ENCODE assay signal across 22 cellular contexts in the genomic region with DNA sequence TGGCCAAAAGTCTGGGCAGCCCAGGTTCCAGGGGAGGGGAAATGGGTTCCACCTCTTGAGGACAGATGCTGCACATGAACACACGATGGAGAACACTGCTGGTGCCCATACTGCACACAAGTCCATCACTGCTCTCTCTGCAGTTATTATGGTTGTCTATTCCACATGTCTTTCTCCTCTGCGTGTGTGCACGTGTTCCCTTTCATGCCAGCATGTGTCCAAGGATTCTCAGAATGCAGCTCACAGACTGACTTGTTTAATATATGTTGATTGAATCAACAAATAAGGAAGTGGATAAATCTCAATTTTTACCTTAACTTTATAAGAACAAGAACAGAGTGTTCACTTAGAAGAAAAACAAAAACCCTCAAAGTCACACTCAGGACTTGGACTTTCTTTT.
DNase-seq lines count a peak whose midpoint lies in the region; ATAC-seq, FAIRE-seq and TF ChIP-seq lines count a peak whose summit lies in the region.
"Had no signal": no experiment of that assay in that cellular context is flagged by ENCODE, and none has a peak within 500 bp of the region (broad histone marks: within the 10 kb centered on the region; RNA-seq: fewer than 3 reads in every experiment).

No MANE protein-coding gene starts in this region.

- H3K4me1 Mint-ChIP-seq in Caco-2 (ENCODE audit: low read depth, unreplicated experiment), result no peaks in the 10 kb centered on the region
- H3K4me1 Mint-ChIP-seq: B cell had no signal

- BruUV-seq in HepG2 (replicated peaks; lab: Mats Ljungman, UMichigan), result no TSS peak
- no TSS peak for BruUV-seq in Caco-2 (replicated peaks; lab: Mats Ljungman, UMichigan)

- no peaks in the 10 kb centered on the region for H4K20me1 ChIP-seq in HepG2 (ENCODE audit: insufficient read depth, low read length)
- H4K20me1 ChIP-seq: BLaER1 treated with 17β-estradiol and CSF1 and Interleukin-3, amounts not matched to agents 10 nM and 100 nM had no signal

- DNase-seq in HepG2 (ENCODE audit: low spot score) (no peak), right lobe of liver (no peak), esophagus muscularis mucosa (ENCODE audit: extremely low spot score) (peak; percentile 55), Caco-2 (no peak)
- DNase-seq: AML-193; CD4-positive, alpha-beta T cell; CD8-positive, alpha-beta T cell; DMS 273 treated with DMSO at 0.1 percent for 48 hours; DMS153; DMS53; DMS79; DND-41; EL; GDM1 had no signal

- POLR2A ChIA-PET in HepG2 (lab: Yijun Ruan, JAX), result no interaction called here
- POLR2A ChIA-PET in Caco-2 (lab: Charles Lee), result no interaction called here

- H3K9ac ChIP-seq in HepG2 (ENCODE audit: insufficient read depth, low read depth, low read length), result no peak overlapping the region
- H3K9ac ChIP-seq: BLaER1 treated with 17β-estradiol and CSF1 and Interleukin-3, amounts not matched to agents 10 nM and 100 nM had no signal

- TF ChIP-seq POLR2A in HepG2 (IDR thresholded peaks at IDR 0.05; ENCODE audit: insufficient read depth in 1 of 2, low read depth in 2 of 2, low read length in 2 of 2), result no peak
- no peak for TF ChIP-seq POLR2A in right lobe of liver (IDR thresholded peaks at IDR 0.05)
- no peak for TF ChIP-seq POLR2A in esophagus muscularis mucosa (IDR thresholded peaks at IDR 0.05; ENCODE audit: low read depth)

- H3K27ac Mint-ChIP-seq in Caco-2 (ENCODE audit: unreplicated experiment), result no peak overlapping the region
- H3K27ac Mint-ChIP-seq: B cell; CD4-positive, alpha-beta T cell; CD8-positive, alpha-beta T cell had no signal

- WGBS in HepG2 (ENCODE audit: low lambda C conversion rate), result 15% methylated on average over 3 of the region's 3 CpGs
- 68% methylated on average over 3 of the region's 3 CpGs for WGBS in right lobe of liver (ENCODE audit: insufficient coverage, low coverage, low lambda C conversion rate, missing lambda C conversion rate)
- WGBS in esophagus muscularis mucosa, result 95% methylated on average over 3 of the region's 3 CpGs

- no peaks in the 10 kb centered on the region for H3K36me3 ChIP-seq in HepG2 (replicated peaks in 1 of 2; ENCODE audit: control insufficient read depth in 1 of 2, insufficient read depth in 2 of 2, low read length in 2 of 2)
- no peaks in the 10 kb centered on the region for H3K36me3 ChIP-seq in right lobe of liver
- H3K36me3 ChIP-seq in esophagus muscularis mucosa, result no peaks in the 10 kb centered on the region
- no peaks in the 10 kb centered on the region for H3K36me3 ChIP-seq in Caco-2 (ENCODE audit: control insufficient read depth, insufficient read depth, low read length)
- H3K36me3 ChIP-seq: BLaER1 treated with 17β-estradiol and CSF1 and Interleukin-3, amounts not matched to agents 10 nM and 100 nM had no signal

- H3K9me3 ChIP-seq in HepG2 (ENCODE audit: low read length) (0 out of 2 replicates have a peak, but pooled peaks cover under 1% of the 10 kb centered on the region), right lobe of liver (no peaks in the 10 kb centered on the region), esophagus muscularis mucosa (peaks cover 0 to 3% (median 0%) of the 10 kb centered on the region in 4 donors), Caco-2 (no peaks in the 10 kb centered on the region)
- H3K9me3 ChIP-seq: A549 had no signal

- no peak for TF ChIP-seq RAD21 in HepG2 (CRISPR knock-in tag; IDR thresholded peaks at IDR 0.05)

- no peak overlapping the region for H3K27ac ChIP-seq in HepG2 (ENCODE audit: extremely low read length, insufficient read depth, low read length)
- H3K27ac ChIP-seq in right lobe of liver, result no peak overlapping the region
- H3K27ac ChIP-seq in esophagus muscularis mucosa (replicated peaks in 1 of 4), result no peak overlapping the region
- H3K27ac ChIP-seq: 22Rv1; A549; BLaER1 treated with 17β-estradiol and CSF1 and Interleukin-3, amounts not matched to agents 10 nM and 100 nM; C4-2B had no signal

- no peak overlapping the region for H3K4me2 ChIP-seq in HepG2 (ENCODE audit: low read depth, low read length)
- H3K4me2 ChIP-seq: A549; BLaER1 treated with 17β-estradiol and CSF1 and Interleukin-3, amounts not matched to agents 10 nM and 100 nM had no signal

- no peak for TF ChIP-seq EP300 in HepG2 (IDR thresholded peaks at IDR 0.05; ENCODE audit: low read depth in 2 of 2, low read length in 2 of 2)
- no peak for TF ChIP-seq EP300 in HepG2 (CRISPR knock-in tag; IDR thresholded peaks at IDR 0.05; ENCODE audit: borderline replicate concordance)
- TF ChIP-seq EP300 in esophagus muscularis mucosa (IDR thresholded peaks at IDR 0.05), result no peak

- H3K27me3 ChIP-seq in HepG2 (ENCODE audit: control insufficient read depth in 1 of 2, insufficient read depth in 2 of 2, low read length in 2 of 2) (peaks cover 1 to 25% of the 10 kb centered on the region in 2 experiments; a peak in 3 of 5 replicates), right lobe of liver (no peaks in the 10 kb centered on the region), esophagus muscularis mucosa (no peaks in the 10 kb centered on the region), Caco-2 (replicated peaks; ENCODE audit: control insufficient read depth, insufficient read depth, low read length) (no peaks in the 10 kb centered on the region; the same call in 1 of the 2 replicates)
- H3K27me3 ChIP-seq: BLaER1 treated with 17β-estradiol and CSF1 and Interleukin-3, amounts not matched to agents 10 nM and 100 nM had no signal

- H3K27me3 Mint-ChIP-seq in Caco-2 (ENCODE audit: insufficient read depth, unreplicated experiment), result peaks cover 7% of the 10 kb centered on the region
- H3K27me3 Mint-ChIP-seq: B cell had no signal

- no peak overlapping the region for H3K4me3 Mint-ChIP-seq in Caco-2 (ENCODE audit: unreplicated experiment)
- H3K4me3 Mint-ChIP-seq: B cell; CD4-positive, alpha-beta T cell; CD8-positive, alpha-beta T cell had no signal

- FAIRE-seq in HepG2 (lab: Jason Lieb, UNC), result no peak
- FAIRE-seq: A549, GM12891, GM19239 had no signal

- TF ChIP-seq CTCF in HepG2 (CRISPR knock-in tag; IDR thresholded peaks at IDR 0.05) (no peak), right lobe of liver (IDR thresholded peaks at IDR 0.05) (no peak), esophagus muscularis mucosa (IDR thresholded peaks at IDR 0.05) (no peak), Caco-2 (IDR thresholded peaks at IDR 0.05; ENCODE audit: insufficient read depth in 1 of 2, low read depth in 1 of 2, low read length in 1 of 2, severe bottlenecking in 1 of 2, unreplicated experiment in 1 of 2) (no peak)

- H3K4me1 ChIP-seq in HepG2 (ENCODE audit: insufficient read depth, low read length) (no peaks in the 10 kb centered on the region), right lobe of liver (no peaks in the 10 kb centered on the region), esophagus muscularis mucosa (no peaks in the 10 kb centered on the region), Caco-2 (no peaks in the 10 kb centered on the region)
- H3K4me1 ChIP-seq: A549; BLaER1 treated with 17β-estradiol and CSF1 and Interleukin-3, amounts not matched to agents 10 nM and 100 nM had no signal

- no peak overlapping the region for H3K4me3 ChIP-seq in HepG2 (replicated peaks in 1 of 3; ENCODE audit: insufficient read depth in 1 of 3, low read depth in 2 of 3, low read length in 3 of 3)
- no peak overlapping the region for H3K4me3 ChIP-seq in right lobe of liver
- H3K4me3 ChIP-seq in esophagus muscularis mucosa, result no peak overlapping the region
- no peak overlapping the region for H3K4me3 ChIP-seq in Caco-2 (ENCODE audit: low read depth, low read length)
- H3K4me3 ChIP-seq: A549; BLaER1 treated with 17β-estradiol and CSF1 and Interleukin-3, amounts not matched to agents 10 nM and 100 nM had no signal

- no peak overlapping the region for H2AFZ ChIP-seq in HepG2 (ENCODE audit: low read length)

- intact Hi-C loops in HepG2 (cut with micrococcal nuclease; ENCODE audit: unreplicated experiment) (no loop called here), right lobe of liver (cut with DNase I) (no loop called here), esophagus muscularis mucosa (cut with DNase I) (no loop called here), Caco-2 (cut with micrococcal nuclease; ENCODE audit: unreplicated experiment) (no loop called here)

- in situ Hi-C loops in HepG2 (cut with HindIII; ENCODE audit: extremely low pct_ligation_motif_present, low pct_unique_long_range_greater_than_20kb), result no loop called here

- CTCF ChIA-PET in HepG2 (lab: Yijun Ruan, JAX; ENCODE audit: low intra/inter-chr PET ratio, low total read pairs), result no interaction called here
- CTCF ChIA-PET in Caco-2 (lab: Charles Lee), result interaction anchor here (0.6 kb wide), 1 partner anchor 326 kb away, joined by 4 read pairs; no protein-coding TSS in a partner anchor

- H3K36me3 Mint-ChIP-seq in Caco-2 (ENCODE audit: insufficient read depth, unreplicated experiment), result no peaks in the 10 kb centered on the region
- H3K36me3 Mint-ChIP-seq: CD8-positive, alpha-beta T cell had no signal

- no peaks in the 10 kb centered on the region for H3K79me2 ChIP-seq in HepG2 (ENCODE audit: insufficient read depth, low read length)

- H3K9me3 Mint-ChIP-seq in Caco-2 (ENCODE audit: unreplicated experiment), result no peaks in the 10 kb centered on the region
- H3K9me3 Mint-ChIP-seq: CD4-positive, alpha-beta T cell had no signal

- ATAC-seq in HepG2 (no peak), right lobe of liver (no peak), HG03457 (IDR thresholded peaks at IDR 0.05; ENCODE audit: unreplicated experiment) (no peak)
- ATAC-seq: A549; CD8-positive, alpha-beta T cell had no signal

TF ChIP-seq in HepG2, 621 proteins besides CTCF, POLR2A, EP300 and RAD21:
- TF ChIP-seq KAT8 (CRISPR knock-in tag; IDR thresholded peaks at IDR 0.05), result no peak
- TF ChIP-seq ZNF264 (CRISPR knock-in tag; IDR thresholded peaks at IDR 0.05), result no peak
- TF ChIP-seq YEATS4 (CRISPR knock-in tag; IDR thresholded peaks at IDR 0.05; ENCODE audit: borderline replicate concordance), result no peak
- peak; percentile 96 for TF ChIP-seq MNT (IDR thresholded peaks at IDR 0.05)
